Comparison of ENCODE assay signal across 8 cellular contexts in the genomic region with DNA sequence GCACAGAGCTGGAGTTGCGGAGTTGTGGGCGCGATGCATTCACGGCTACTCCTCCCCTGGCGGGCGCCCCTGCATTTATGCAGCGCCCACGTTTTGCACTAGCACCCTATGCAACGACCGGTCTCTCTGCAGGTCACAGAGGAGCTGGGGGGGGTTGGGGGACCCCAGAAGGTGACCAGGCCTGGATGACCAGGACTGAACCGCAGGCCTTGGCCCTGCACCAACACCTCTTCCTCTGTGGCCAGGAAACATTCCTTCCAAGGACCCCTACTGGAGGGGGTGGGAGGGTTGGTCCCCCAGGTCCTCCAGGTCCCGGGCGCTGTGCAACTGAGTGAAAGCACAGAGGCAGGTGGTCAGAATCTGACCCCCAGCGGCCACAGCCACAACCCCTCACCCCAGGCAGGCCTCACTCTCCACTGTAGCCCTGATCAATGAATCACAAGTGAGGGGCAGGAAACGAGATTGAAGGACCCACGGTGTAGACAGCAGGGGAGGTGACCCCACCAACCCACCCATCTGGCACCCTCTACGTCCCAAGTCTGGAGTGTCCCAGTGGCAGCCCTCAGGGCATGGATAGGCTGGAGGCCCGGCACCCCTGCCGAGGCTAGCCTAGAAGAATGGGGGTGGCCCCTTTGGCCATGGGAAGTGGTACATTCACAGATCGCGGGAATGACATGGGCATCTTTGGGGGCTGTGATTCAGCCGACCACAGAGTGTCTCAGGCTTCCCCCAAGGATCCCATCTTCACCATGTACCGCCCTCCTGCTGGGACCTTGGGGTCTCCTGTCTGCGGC. TPM values are rescaled to one million over a fixed set of nuclear protein-coding genes. Genes with fewer than 3 reads are reported as not detected.
A peak's percentile ranks its signal among the peaks of the same experiment; 100 is the strongest.
DNase-seq lines count a peak whose midpoint lies in the region; ATAC-seq, FAIRE-seq and TF ChIP-seq lines count a peak whose summit lies in the region.

No MANE protein-coding gene starts in this region.

- no peak for FAIRE-seq in A549 (lab: Jason Lieb, UNC)

- H3K4me3 ChIP-seq in A549 (peak overlapping the region; percentile 51), right atrium auricular region (peak overlapping the region; percentile 48 to 64), spleen (peak overlapping the region; percentile 51 to 79 (median 64))

- peak overlapping the region; percentile 87 for H3K4me3 Mint-ChIP-seq in WTC11

- H3K27me3 ChIP-seq in right atrium auricular region (no peaks in the 10 kb centered on the region), spleen (replicated peaks in 1 of 7) (no peaks in the 10 kb centered on the region)

- DNase-seq in A549 (ENCODE audit: low read depth in 1 of 2, low spot score in 1 of 2) (no peak), WTC11 (ENCODE audit: low spot score) (no peak), right atrium auricular region (ENCODE audit: low spot score) (no peak), spleen (peak; percentile 79), KBM-7 (no peak), DMS79 treated with DMSO at 0.1 percent for 48 hours (lab: John Stamatoyannopoulos, UW) (no peak)

- TF ChIP-seq POLR2A in A549 (IDR thresholded peaks at IDR 0.05; ENCODE audit: low read length): no peak
- no peak for TF ChIP-seq POLR2A in spleen (IDR thresholded peaks at IDR 0.05)

- in situ Hi-C loops in KBM-7 (cut with MboI; ENCODE audit: low pct_unique_long_range_greater_than_20kb, low sequenced_read_pairs): no loop called here

- H3K36me3 ChIP-seq in right atrium auricular region (no peaks in the 10 kb centered on the region), spleen (no peaks in the 10 kb centered on the region)

- no peak for TF ChIP-seq EP300 in A549 (IDR thresholded peaks at IDR 0.05)

- peaks cover 28% of the 10 kb centered on the region for H3K4me1 Mint-ChIP-seq in WTC11

- H3K4me2 ChIP-seq in A549: peak overlapping the region; percentile 90

- TF ChIP-seq CTCF in A549 (IDR thresholded peaks at IDR 0.05) (no peak), WTC11 (IDR thresholded peaks at IDR 0.05) (no peak), right atrium auricular region (IDR thresholded peaks at IDR 0.05) (peak in 1 of 2 donors; percentile 19), spleen (IDR thresholded peaks at IDR 0.05 in 8 of 11, conservative IDR thresholded peaks at IDR 0.05 in 3 of 11) (peak in 1 of 11 experiments; percentile 18)

- peak overlapping the region; percentile 97 for H3K27ac Mint-ChIP-seq in WTC11

- no peaks in the 10 kb centered on the region for H3K27me3 Mint-ChIP-seq in WTC11 (ENCODE audit: low read depth)

- no peaks in the 10 kb centered on the region for H3K9me3 Mint-ChIP-seq in WTC11

- TF ChIP-seq RAD21 in A549 (conservative IDR thresholded peaks at IDR 0.05 in 1 of 2, IDR thresholded peaks at IDR 0.05 in 1 of 2): no peak

- POLR2A ChIA-PET in A549 (lab: Yijun Ruan, JAX) (interaction anchor here (0.5 to 2.8 kb wide), 3 partner anchors 10 to 252 kb away, joined by 3 to 13 read pairs (median 5); no protein-coding TSS in a partner anchor), WTC11 (lab: Charles Lee) (interaction anchor here (0.6 to 0.9 kb wide), 4 partner anchors 10 to 307 kb away, joined by 3 to 4 read pairs (median 3); no protein-coding TSS in a partner anchor)

- intact Hi-C loops in spleen (cut with DNase I; ENCODE audit: low total_unique reads): no loop called here

- WGBS in A549 (ENCODE audit: missing lambda C conversion rate): 65% methylated on average over 7 of the region's 24 CpGs
- WGBS in spleen, 5 donors: 22 to 64% (median 31%) methylated on average over 8 to 24 of the region's 24 CpGs

- H3K9me3 ChIP-seq in A549: no peaks in the 10 kb centered on the region
- H3K9me3 ChIP-seq in right atrium auricular region: no peaks in the 10 kb centered on the region
- no peaks in the 10 kb centered on the region for H3K9me3 ChIP-seq in spleen

- CTCF ChIA-PET in A549 (lab: Yijun Ruan, JAX) (interaction anchor here (1.7 to 2.5 kb wide), 2 partner anchors 7 to 43 kb away, joined by 8 to 9 read pairs; no protein-coding TSS in a partner anchor), WTC11 (lab: Charles Lee) (interaction anchor here (0.7 to 1.1 kb wide), 6 partner anchors 8 to 132 kb away, joined by 3 to 5 read pairs (median 4); no protein-coding TSS in a partner anchor)

- H3K4me1 ChIP-seq in A549 (peaks cover 43% of the 10 kb centered on the region), right atrium auricular region (peaks cover 0 to 60% of the 10 kb centered on the region in 2 donors), spleen (peaks cover 41 to 82% (median 61%) of the 10 kb centered on the region in 6 donors)

- H3K27ac ChIP-seq in A549 (peak overlapping the region; percentile 94 to 100), right atrium auricular region (peak overlapping the region; percentile 99), spleen (peak overlapping the region; percentile 98 to 100 (median 98))

- H3K36me3 Mint-ChIP-seq in WTC11: no peaks in the 10 kb centered on the region

- ATAC-seq in A549: no peak; a peak in 1 of 6 replicates
- ATAC-seq in GM21447 (IDR thresholded peaks at IDR 0.05; ENCODE audit: unreplicated experiment): peak; percentile 9
- peak; percentile 12 for ATAC-seq in WTC11
- ATAC-seq in HG03280 (IDR thresholded peaks at IDR 0.05; ENCODE audit: unreplicated experiment): no peak

TF ChIP-seq in A549, 52 proteins besides CTCF, POLR2A, EP300 and RAD21:
- TF ChIP-seq, protein P1, sequence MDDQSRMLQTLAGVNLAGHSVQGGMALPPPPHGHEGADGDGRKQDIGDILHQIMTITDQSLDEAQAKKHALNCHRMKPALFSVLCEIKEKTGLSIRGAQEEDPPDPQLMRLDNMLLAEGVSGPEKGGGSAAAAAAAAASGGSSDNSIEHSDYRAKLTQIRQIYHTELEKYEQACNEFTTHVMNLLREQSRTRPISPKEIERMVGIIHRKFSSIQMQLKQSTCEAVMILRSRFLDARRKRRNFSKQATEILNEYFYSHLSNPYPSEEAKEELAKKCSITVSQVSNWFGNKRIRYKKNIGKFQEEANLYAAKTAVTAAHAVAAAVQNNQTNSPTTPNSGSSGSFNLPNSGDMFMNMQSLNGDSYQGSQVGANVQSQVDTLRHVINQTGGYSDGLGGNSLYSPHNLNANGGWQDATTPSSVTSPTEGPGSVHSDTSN (IDR thresholded peaks at IDR 0.05): no peak
- TF ChIP-seq SMC3 (IDR thresholded peaks at IDR 0.05): 0 out of 3 replicates have a peak, but pooled peaks have one; percentile 9

TF ChIP-seq in WTC11, 78 proteins besides CTCF, POLR2A, EP300 and RAD21 (continues in another document):
- TF ChIP-seq TP53 (CRISPR knock-in tag; IDR thresholded peaks at IDR 0.05): no peak
- TF ChIP-seq, protein P2, sequence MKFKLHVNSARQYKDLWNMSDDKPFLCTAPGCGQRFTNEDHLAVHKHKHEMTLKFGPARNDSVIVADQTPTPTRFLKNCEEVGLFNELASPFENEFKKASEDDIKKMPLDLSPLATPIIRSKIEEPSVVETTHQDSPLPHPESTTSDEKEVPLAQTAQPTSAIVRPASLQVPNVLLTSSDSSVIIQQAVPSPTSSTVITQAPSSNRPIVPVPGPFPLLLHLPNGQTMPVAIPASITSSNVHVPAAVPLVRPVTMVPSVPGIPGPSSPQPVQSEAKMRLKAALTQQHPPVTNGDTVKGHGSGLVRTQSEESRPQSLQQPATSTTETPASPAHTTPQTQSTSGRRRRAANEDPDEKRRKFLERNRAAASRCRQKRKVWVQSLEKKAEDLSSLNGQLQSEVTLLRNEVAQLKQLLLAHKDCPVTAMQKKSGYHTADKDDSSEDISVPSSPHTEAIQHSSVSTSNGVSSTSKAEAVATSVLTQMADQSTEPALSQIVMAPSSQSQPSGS (CRISPR knock-in tag; IDR thresholded peaks at IDR 0.05; ENCODE audit: borderline replicate concordance, low read depth): no peak
- 0 out of 2 replicates have a peak, but pooled peaks have one; percentile 35 for TF ChIP-seq CREM (CRISPR knock-in tag; IDR thresholded peaks at IDR 0.05)

RNA-seq across cellular contexts. Expression of a gene that starts 11.1 kb away (rescaled TPM):
- polyA plus RNA-seq in A549 (2011; rRNA removed): 56.7 and 58.4 TPM in 2 replicates
- polyA plus RNA-seq in A549 (2012; cell fraction: cytosol; rRNA removed): 63.4 and 81.9 TPM in 2 replicates
- polyA plus RNA-seq in A549 (2012; cell fraction: nucleus; rRNA removed): 83.4 and 134 TPM in 2 replicates
- polyA plus RNA-seq in A549 (2017; fragmentation: RNase III; extraction: RNeasy Plus Mini Kit Qiagen cat#74134 plus additional on column Dnase treatment): 38.8 to 55.4 TPM (median 48.3 TPM) in 3 replicates
- 63.9 and 84.8 TPM in 2 replicates for polyA minus RNA-seq in A549 (2011; rRNA and poly(A)+ RNA removed)
- total RNA-seq in WTC11 (2021): 150 to 165 TPM (median 163 TPM) in 3 replicates
- total RNA-seq in right atrium auricular region: 100 to 1,000 TPM in 1 of 2 donors, 10 to 100 TPM in 1; 90.3 to 107 TPM
- 100 to 1,000 TPM; 212 to 389 (median 265) TPM for total RNA-seq in spleen
- 100 to 1,000 TPM in 1 of 3 donors, 10 to 100 TPM in 2; 88.2 to 154 (median 90.0) TPM for polyA plus RNA-seq in spleen

RNA-seq across cellular contexts. Expression of a gene that starts 34.0 kb away (rescaled TPM):
- polyA plus RNA-seq in A549 (2011; rRNA removed) (10.9 and 12.9 TPM in 2 replicates), A549 (2017; fragmentation: RNase III; extraction: RNeasy Plus Mini Kit Qiagen cat#74134 plus additional on column Dnase treatment) (8.4 to 9.1 TPM (median 8.7 TPM) in 3 replicates), spleen (10 to 100 TPM; 24.2 to 48.7 (median 37.6) TPM)
- 10.9 and 17.2 TPM in 2 replicates for polyA plus RNA-seq in A549 (2012; cell fraction: cytosol; rRNA removed)
- polyA plus RNA-seq in A549 (2012; cell fraction: nucleus; rRNA removed): 13.7 and 18.2 TPM in 2 replicates
- 19.7 and 26.2 TPM in 2 replicates for polyA minus RNA-seq in A549 (2011; rRNA and poly(A)+ RNA removed)
- total RNA-seq in WTC11 (2021) (8.1 to 9.8 TPM (median 9.6 TPM) in 3 replicates), right atrium auricular region (10 to 100 TPM; 19.7 to 29.4 TPM), spleen (100 to 1,000 TPM in 5 of 7 donors, 10 to 100 TPM in 2; 80.8 to 161 (median 124) TPM)

RNA-seq across cellular contexts. Expression of a gene that starts 34.6 kb away (rescaled TPM):
- polyA plus RNA-seq in A549 (2011; rRNA removed) (0.36 and 0.70 TPM in 2 replicates), A549 (2017; fragmentation: RNase III; extraction: RNeasy Plus Mini Kit Qiagen cat#74134 plus additional on column Dnase treatment) (1.0 to 1.8 TPM (median 1.0 TPM) in 3 replicates), spleen (10 to 100 TPM; 13.6 to 25.9 (median 16.7) TPM)
- 0.29 and 0.32 TPM in 2 replicates for polyA plus RNA-seq in A549 (2012; cell fraction: cytosol; rRNA removed)
- 7.6 and 8.6 TPM in 2 replicates for polyA plus RNA-seq in A549 (2012; cell fraction: nucleus; rRNA removed)
- polyA minus RNA-seq in A549 (2011; rRNA and poly(A)+ RNA removed): 0.33 and 0.44 TPM in 2 replicates
- total RNA-seq in WTC11 (2021) (0.73 to 1.9 TPM (median 1.8 TPM) in 3 replicates), right atrium auricular region (1 to 10 TPM in 1 of 2 donors, under 1 TPM in 1; 0.67 to 1.4 TPM), spleen (1 to 10 TPM; 1.9 to 5.8 (median 3.7) TPM)

RNA-seq across cellular contexts. Expression of a gene that starts 46.6 kb away (rescaled TPM):
- polyA plus RNA-seq in A549 (2011; rRNA removed): 16.3 and 19.0 TPM in 2 replicates
- polyA plus RNA-seq in A549 (2012; cell fraction: cytosol; rRNA removed): 39.6 and 61.5 TPM in 2 replicates
- 66.3 and 81.5 TPM in 2 replicates for polyA plus RNA-seq in A549 (2012; cell fraction: nucleus; rRNA removed)
- polyA plus RNA-seq in A549 (2017; fragmentation: RNase III; extraction: RNeasy Plus Mini Kit Qiagen cat#74134 plus additional on column Dnase treatment): 26.7 to 32.7 TPM (median 29.6 TPM) in 3 replicates
- 15.0 and 36.0 TPM in 2 replicates for polyA minus RNA-seq in A549 (2011; rRNA and poly(A)+ RNA removed)
- 106 to 148 TPM (median 145 TPM) in 3 replicates for total RNA-seq in WTC11 (2021)
- total RNA-seq in right atrium auricular region: 10 to 100 TPM; 54.8 to 55.9 TPM
- total RNA-seq in spleen: 10 to 100 TPM; 47.6 to 77.1 (median 65.5) TPM
- polyA plus RNA-seq in spleen: 10 to 100 TPM; 29.1 to 53.0 (median 31.2) TPM

Comparison
In these comparisons a context has a peak if more than half of its experiments do, and no peak if none do; other contexts are left out.
1. ATAC-seq: peak in GM21447 (single experiment) and WTC11 (single experiment); none in A549 (0 of 2) and HG03280 (single experiment).
2. Peak in every context shown above with its lines, with median percentiles within 50 percentile points of each other: H3K27ac ChIP-seq and H3K4me3 ChIP-seq.